40 cellular contexts compared by ENCODE assay signal in genomic region chr19:40130013-40130412, GRCh38.
"Had no signal": no experiment of that assay in that cellular context is flagged by ENCODE, and none has a peak within 500 bp of the region (broad histone marks: within the 10 kb centered on the region; RNA-seq: fewer than 3 reads in every experiment).

No MANE protein-coding gene starts in this region.

- H3K36me3 Mint-ChIP-seq: activated naive CD4-positive, alpha-beta T cell treated with anti-CD3 and anti-CD28 coated beads, Interleukin-2, amount 10 ng/mL, durations not matched to agents 7 days and 5 days; activated naive CD8-positive, alpha-beta T cell treated with anti-CD3 and anti-CD28 coated beads, Interleukin-2, amount 10 ng/mL, durations not matched to agents 7 days and 5 days had no signal

- H3K4me1 ChIP-seq: ascending aorta, body of pancreas, breast epithelium had no signal

- H3K4me1 Mint-ChIP-seq: activated CD4-positive, alpha-beta memory T cell treated with anti-CD3 and anti-CD28 coated beads, Interleukin-2, amount 10 ng/mL, durations not matched to agents 7 days and 5 days; activated CD4-positive, alpha-beta T cell treated with anti-CD3 and anti-CD28 coated beads for 36 hours; activated CD4-positive, alpha-beta T cell treated with anti-CD3 and anti-CD28 coated beads, Interleukin-2, amount 10 ng/mL, durations not matched to agents 7 days and 5 days; activated CD8-positive, alpha-beta memory T cell treated with anti-CD3 and anti-CD28 coated beads, Interleukin-2, amount 10 ng/mL, durations not matched to agents 7 days and 5 days; activated naive CD4-positive, alpha-beta T cell treated with anti-CD3 and anti-CD28 coated beads, Interleukin-2, amount 10 ng/mL, durations not matched to agents 7 days and 5 days; activated naive CD4-positive, alpha-beta T cell treated with anti-CD3 and anti-CD28 coated beads, Interleukin-2, amount 50 U/mL, for 24 hours; activated naive CD8-positive, alpha-beta T cell treated with anti-CD3 and anti-CD28 coated beads, Interleukin-2, amount 10 ng/mL, durations not matched to agents 7 days and 5 days; activated naive CD8-positive, alpha-beta T cell treated with anti-CD3 and anti-CD28 coated beads, Interleukin-2, amount 50 U/mL, for 24 hours; central memory CD8-positive, alpha-beta T cell had no signal

- H3K9me3 Mint-ChIP-seq: activated CD4-positive, alpha-beta memory T cell treated with anti-CD3 and anti-CD28 coated beads, Interleukin-2, amount 10 ng/mL, durations not matched to agents 7 days and 5 days; T-helper 1 cell treated with Interleukin-12 subunit alpha and Interleukin-12 subunit beta and Interleukin-4 antibody, amounts not matched to agents 30 μg/mL and 1 μg/mL, for 36 hours had no signal

- FAIRE-seq: TTC549 had no signal

- ATAC-seq: activated CD4-positive, alpha-beta T cell treated with anti-CD3 and anti-CD28 coated beads for 36 hours; activated CD4-positive, CD25-positive, alpha-beta regulatory T cell treated with anti-CD3 and anti-CD28 coated beads, Interleukin-2, amount 50 U/mL, for 24 hours; activated CD8-positive, alpha-beta memory T cell treated with anti-CD3 and anti-CD28 coated beads, Interleukin-2, amount 10 ng/mL, durations not matched to agents 7 days and 5 days; activated CD8-positive, alpha-beta T cell treated with anti-CD3 and anti-CD28 coated beads, Interleukin-2, amount 10 ng/mL, durations not matched to agents 7 days and 5 days; activated naive CD8-positive, alpha-beta T cell treated with anti-CD3 and anti-CD28 coated beads, Interleukin-2, amount 50 U/mL, for 24 hours; body of pancreas had no signal

- H3K27ac ChIP-seq: ascending aorta, body of pancreas, brain microvascular endothelial cell, breast epithelium, cardiac muscle cell, VCaP had no signal

- H3K4me3 Mint-ChIP-seq: activated CD4-positive, alpha-beta memory T cell treated with anti-CD3 and anti-CD28 coated beads, Interleukin-2, amount 10 ng/mL, durations not matched to agents 7 days and 5 days; activated CD4-positive, alpha-beta T cell treated with anti-CD3 and anti-CD28 coated beads for 36 hours; activated CD4-positive, alpha-beta T cell treated with anti-CD3 and anti-CD28 coated beads, Interleukin-2, amount 10 ng/mL, durations not matched to agents 7 days and 5 days; activated CD8-positive, alpha-beta memory T cell treated with anti-CD3 and anti-CD28 coated beads, Interleukin-2, amount 10 ng/mL, durations not matched to agents 7 days and 5 days; activated CD8-positive, alpha-beta T cell treated with anti-CD3 and anti-CD28 coated beads, Interleukin-2, amount 10 ng/mL, durations not matched to agents 7 days and 5 days; activated naive CD4-positive, alpha-beta T cell treated with anti-CD3 and anti-CD28 coated beads, Interleukin-2, amount 10 ng/mL, durations not matched to agents 7 days and 5 days; activated naive CD4-positive, alpha-beta T cell treated with anti-CD3 and anti-CD28 coated beads, Interleukin-2, amount 50 U/mL, for 24 hours; activated naive CD8-positive, alpha-beta T cell; activated naive CD8-positive, alpha-beta T cell treated with anti-CD3 and anti-CD28 coated beads, Interleukin-2, amount 10 ng/mL, durations not matched to agents 7 days and 5 days; activated naive CD8-positive, alpha-beta T cell treated with anti-CD3 and anti-CD28 coated beads, Interleukin-2, amount 50 U/mL, for 24 hours; activated T-cell treated with anti-CD3 and anti-CD28 coated beads, Interleukin-2, amount 50 U/mL, for 24 hours; central memory CD8-positive, alpha-beta T cell; T-helper 1 cell treated with Interleukin-12 subunit alpha and Interleukin-12 subunit beta and Interleukin-4 antibody, amounts not matched to agents 30 μg/mL and 1 μg/mL, for 36 hours; T-helper 2 cell treated with Interferon-gamma antibody and Interleukin-4, amounts not matched to agents 5 μg/mL and 100 μg/mL, for 36 hours had no signal

- DNase-seq: activated CD4-positive, alpha-beta memory T cell treated with anti-CD3 and anti-CD28 coated beads, Interleukin-2, amount 10 ng/mL, durations not matched to agents 7 days and 5 days; activated CD4-positive, alpha-beta T cell treated with anti-CD3 and anti-CD28 coated beads for 1 hour; activated CD4-positive, alpha-beta T cell treated with anti-CD3 and anti-CD28 coated beads for 36 hours; activated CD4-positive, alpha-beta T cell treated with anti-CD3 and anti-CD28 coated beads for 48 hours; activated CD4-positive, alpha-beta T cell treated with anti-CD3 and anti-CD28 coated beads, Interleukin-2, amount 10 ng/mL, durations not matched to agents 7 days and 5 days; activated CD4-positive, alpha-beta T cell treated with anti-CD3 and anti-CD28 coated beads, Interleukin-2, amount 50 U/mL, for 48 hours; activated CD4-positive, CD25-positive, alpha-beta regulatory T cell; activated CD8-positive, alpha-beta memory T cell treated with anti-CD3 and anti-CD28 coated beads for 24 hours; activated CD8-positive, alpha-beta memory T cell treated with anti-CD3 and anti-CD28 coated beads, Interleukin-2, amount 10 ng/mL, durations not matched to agents 7 days and 5 days; activated CD8-positive, alpha-beta memory T cell treated with anti-CD3 and anti-CD28 coated beads, Interleukin-2, amount 50 U/mL, for 48 hours; activated CD8-positive, alpha-beta T cell treated with anti-CD3 and anti-CD28 coated beads, Interleukin-2, amount 10 ng/mL, durations not matched to agents 7 days and 5 days; activated effector memory CD4-positive, alpha-beta T cell treated with Interleukin-2 at 50 U/mL for 16 hours; activated gamma-delta T cell; activated naive CD4-positive, alpha-beta T cell treated with anti-CD3 and anti-CD28 coated beads, Interleukin-2, amount 10 ng/mL, durations not matched to agents 7 days and 5 days; activated naive CD4-positive, alpha-beta T cell treated with Interleukin-2 at 50 U/mL for 16 hours; activated naive CD8-positive, alpha-beta T cell treated with anti-CD3 and anti-CD28 coated beads, Interleukin-2, amount 10 ng/mL, durations not matched to agents 7 days and 5 days; activated naive CD8-positive, alpha-beta T cell treated with anti-CD3 and anti-CD28 coated beads, Interleukin-2, amount 50 U/mL, for 24 hours; activated T-cell treated with anti-CD3 and anti-CD28 coated beads, Interleukin-2, amount 50 U/mL, for 24 hours; activated T-cell treated with anti-CD3 and anti-CD28 coated beads, Interleukin-2, amount 50 U/mL, for 48 hours; amygdala; anterior cingulate cortex; body of pancreas; brain microvascular endothelial cell; caudate nucleus; cerebellar nuclear complex; T-helper 1 cell; T-helper 2 cell; T-helper 9 cell had no signal

- H3K27ac Mint-ChIP-seq: activated CD4-positive, alpha-beta memory T cell treated with anti-CD3 and anti-CD28 coated beads, Interleukin-2, amount 10 ng/mL, durations not matched to agents 7 days and 5 days; activated CD4-positive, alpha-beta T cell treated with anti-CD3 and anti-CD28 coated beads for 36 hours; activated CD4-positive, alpha-beta T cell treated with anti-CD3 and anti-CD28 coated beads, Interleukin-2, amount 10 ng/mL, durations not matched to agents 7 days and 5 days; activated CD8-positive, alpha-beta memory T cell treated with anti-CD3 and anti-CD28 coated beads, Interleukin-2, amount 10 ng/mL, durations not matched to agents 7 days and 5 days; activated CD8-positive, alpha-beta T cell treated with anti-CD3 and anti-CD28 coated beads, Interleukin-2, amount 10 ng/mL, durations not matched to agents 7 days and 5 days; activated naive CD4-positive, alpha-beta T cell treated with anti-CD3 and anti-CD28 coated beads, Interleukin-2, amount 10 ng/mL, durations not matched to agents 7 days and 5 days; activated naive CD4-positive, alpha-beta T cell treated with anti-CD3 and anti-CD28 coated beads, Interleukin-2, amount 50 U/mL, for 24 hours; activated naive CD8-positive, alpha-beta T cell; activated naive CD8-positive, alpha-beta T cell treated with anti-CD3 and anti-CD28 coated beads, Interleukin-2, amount 10 ng/mL, durations not matched to agents 7 days and 5 days; activated naive CD8-positive, alpha-beta T cell treated with anti-CD3 and anti-CD28 coated beads, Interleukin-2, amount 50 U/mL, for 24 hours; activated T-cell treated with anti-CD3 and anti-CD28 coated beads, Interleukin-2, amount 50 U/mL, for 24 hours; activated T-helper 2 cell treated with anti-CD3 and anti-CD28 coated beads, Interferon-gamma antibody, Interleukin-2, Interleukin-4, amounts not matched to agents 10 μg/mL and 5 μg/mL and 100 μg/mL, durations not matched to agents 14 hours and 24 hours and 36 hours; T-helper 1 cell treated with Interleukin-12 subunit alpha and Interleukin-12 subunit beta and Interleukin-4 antibody, amounts not matched to agents 30 μg/mL and 1 μg/mL, for 36 hours; T-helper 2 cell treated with Interferon-gamma antibody and Interleukin-4, amounts not matched to agents 5 μg/mL and 100 μg/mL, for 36 hours had no signal

- H3K36me3 ChIP-seq: ascending aorta, brain microvascular endothelial cell, breast epithelium, cardiac muscle cell had no signal

- H3K4me3 ChIP-seq: ascending aorta, body of pancreas, breast epithelium, cardiac muscle cell had no signal

- H3K27me3 ChIP-seq: ascending aorta, body of pancreas, brain microvascular endothelial cell, cardiac muscle cell had no signal

- H3K9me3 ChIP-seq: body of pancreas had no signal
